ENCODE assay signal across 6 cellular contexts in the genomic region with DNA sequence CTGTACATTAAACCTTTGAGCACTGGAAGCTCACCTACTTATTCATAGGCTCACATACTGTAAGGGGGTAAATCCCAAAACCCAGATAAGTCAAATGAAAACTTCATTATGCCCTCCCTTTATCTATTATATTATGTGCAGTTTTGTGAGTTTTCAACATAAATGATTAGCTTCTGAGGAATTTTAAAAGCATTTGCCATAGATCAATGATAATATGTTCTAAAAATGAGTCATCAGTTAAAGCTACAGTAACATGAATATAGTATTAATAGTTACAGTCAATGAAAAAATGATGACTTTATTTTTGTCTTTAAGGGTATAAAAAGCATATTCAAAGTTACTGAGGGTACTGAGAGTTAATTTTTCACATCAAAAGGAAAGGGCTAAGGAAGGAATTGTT.
DNase-seq lines count a peak whose midpoint lies in the region; ATAC-seq, FAIRE-seq and TF ChIP-seq lines count a peak whose summit lies in the region.
"Not testable (repeated sequence)": the region's sequence is repeated elsewhere in the genome, so short reads cannot be mapped to it uniquely, and the experiment has no call there.

No MANE protein-coding gene starts in this region.

- peaks cover 7 to 25% of the 10 kb centered on the region in 2 experiments; a peak in 3 of 4 replicates for H3K4me1 ChIP-seq in HCT116 (ENCODE audit: control insufficient read depth in 1 of 2, insufficient read depth in 2 of 2, low read length in 2 of 2)
- not testable (repeated sequence) for H3K4me1 ChIP-seq in PC-3 (ENCODE audit: insufficient read depth, low read length); astrocyte (ENCODE audit: insufficient read depth, low read length)

- POLR2A ChIA-PET in HCT116 (lab: Charles Lee); PC-3 (lab: Charles Lee; ENCODE audit: unreplicated experiment): not testable (repeated sequence)

- not testable (repeated sequence) for TF ChIP-seq CTCF in Calu3 (IDR thresholded peaks at IDR 0.05; ENCODE audit: unreplicated experiment); HCT116 (IDR thresholded peaks at IDR 0.05 in 2 of 3, conservative IDR thresholded peaks at IDR 0.05 in 1 of 3; ENCODE audit: borderline replicate concordance in 1 of 3, insufficient read depth in 1 of 3, low read depth in 2 of 3, low read length in 2 of 3); PC-3 (conservative IDR thresholded peaks at IDR 0.05; ENCODE audit: low read depth, low read length); astrocyte (IDR thresholded peaks at IDR 0.05; ENCODE audit: insufficient read depth, low read depth, low read length); fibroblast of the aortic adventitia (IDR thresholded peaks at IDR 0.05; ENCODE audit: insufficient read depth, low read length)

- RAD21 ChIA-PET in HCT116 (lab: Charles Lee; ENCODE audit: low non-redundant PET in 1 of 2, low total read pairs in 2 of 2, uncharacterized antibody in 2 of 2, unreplicated experiment in 2 of 2) = not testable (repeated sequence)

- H3K9me3 ChIP-seq in HCT116 (ENCODE audit: control insufficient read depth in 1 of 2, insufficient read depth in 1 of 2, low read depth in 1 of 2, low read length in 2 of 2); PC-3 (ENCODE audit: low read length); astrocyte (ENCODE audit: insufficient read depth, low read depth, low read length): not testable (repeated sequence)

- not testable (repeated sequence) for FAIRE-seq in astrocyte (lab: Jason Lieb, UNC)

- not testable (repeated sequence) for H2AFZ ChIP-seq in HCT116 (ENCODE audit: low read depth, low read length, poor library complexity, severe bottlenecking); PC-3 (ENCODE audit: low read length); astrocyte (ENCODE audit: low read depth, low read length)

- not testable (repeated sequence) for H3K79me2 ChIP-seq in HCT116 (ENCODE audit: insufficient read depth, low read length); PC-3 (ENCODE audit: low read length); astrocyte (ENCODE audit: insufficient read depth, low read length)

- H3K9me2 ChIP-seq in HCT116 (ENCODE audit: insufficient read depth); PC-3 (replicated peaks; ENCODE audit: low read length): not testable (repeated sequence)

- H3K4me3 Mint-ChIP-seq in Calu3 (ENCODE audit: low read depth, unreplicated experiment); astrocyte (ENCODE audit: unreplicated experiment): not testable (repeated sequence)

- not testable (repeated sequence) for H3K27me3 Mint-ChIP-seq in Calu3 (ENCODE audit: unreplicated experiment); astrocyte (ENCODE audit: low read depth, unreplicated experiment)

- not testable (repeated sequence) for BruUV-seq in Calu3 (replicated peaks; lab: Mats Ljungman, UMichigan); HCT116 (replicated peaks; lab: Mats Ljungman, UMichigan); PC-3 (replicated peaks; lab: Mats Ljungman, UMichigan)

- 0 out of 2 replicates have a peak, but pooled peaks have one; percentile 26 for ATAC-seq in HCT116
- not testable (repeated sequence) for ATAC-seq in PC-3

- not testable (repeated sequence) for H3K4me3 ChIP-seq in HCT116 (replicated peaks in 1 of 2; ENCODE audit: low read depth in 1 of 2, low read length in 2 of 2); PC-3 (ENCODE audit: low read length); astrocyte (ENCODE audit: insufficient read depth, low read depth, low read length); fibroblast of the aortic adventitia (ENCODE audit: low read depth, low read length)

- H3K9ac ChIP-seq in HCT116 (ENCODE audit: low read length); PC-3 (ENCODE audit: low read length); astrocyte (ENCODE audit: low read length): not testable (repeated sequence)

- not testable (repeated sequence) for H4K20me1 ChIP-seq in HCT116 (ENCODE audit: insufficient read depth); PC-3 (ENCODE audit: low read length); astrocyte (ENCODE audit: insufficient read depth, low read length)

- intact Hi-C loops in Calu3 (cut with micrococcal nuclease; ENCODE audit: unreplicated experiment); HCT116 (cut with micrococcal nuclease); PC-3 (cut with micrococcal nuclease): not testable (repeated sequence)

- TF ChIP-seq POLR2A in HCT116 (IDR thresholded peaks at IDR 0.05; ENCODE audit: borderline replicate concordance, extremely low read depth, insufficient read depth, insufficient read length) = not testable (repeated sequence)

- DNase-seq in Calu3; HCT116 (ENCODE audit: low read depth, low spot score): not testable (repeated sequence)
- peak; percentile 45 for DNase-seq in PC-3
- DNase-seq in astrocyte (ENCODE audit: low read depth) = peak; percentile 32
- peak; percentile 34 for DNase-seq in fibroblast of the aortic adventitia (ENCODE audit: low read depth)
- peak; percentile 48 for DNase-seq in kidney tubule cell (ENCODE audit: low spot score)

- not testable (repeated sequence) for H3K9me3 Mint-ChIP-seq in Calu3 (ENCODE audit: low read depth, unreplicated experiment); astrocyte (ENCODE audit: unreplicated experiment)

- H3K36me3 ChIP-seq in HCT116 (ENCODE audit: control insufficient read depth in 1 of 2, insufficient read depth in 2 of 2, low read length in 2 of 2); PC-3 (ENCODE audit: low read depth, low read length); astrocyte (ENCODE audit: insufficient read depth, low read length): not testable (repeated sequence)

- not testable (repeated sequence) for H3F3A ChIP-seq in PC-3 (ENCODE audit: low read length, unreplicated experiment)

- TF ChIP-seq RAD21 in HCT116 (IDR thresholded peaks at IDR 0.05; ENCODE audit: low read depth) = not testable (repeated sequence)

- peak overlapping the region; percentile 61; the same call in 1 of the 2 replicates for H3K27ac ChIP-seq in HCT116 (ENCODE audit: low read depth, low read length)
- H3K27ac ChIP-seq in PC-3 (ENCODE audit: low read length); astrocyte (ENCODE audit: low read depth, low read length): not testable (repeated sequence)

- CTCF ChIA-PET in Calu3 (lab: Charles Lee); HCT116 (lab: Charles Lee); PC-3 (lab: Charles Lee): not testable (repeated sequence)

- H3K4me2 ChIP-seq in HCT116 (ENCODE audit: low read length) (peak overlapping the region; percentile 48), PC-3 (ENCODE audit: low read length) (0 out of 2 replicates have a peak overlapping the region, but pooled peaks have one; percentile 31), astrocyte (ENCODE audit: low read length) (peak overlapping the region; percentile 56)

- not testable (repeated sequence) for H3K27me3 ChIP-seq in HCT116 (ENCODE audit: insufficient read depth, low read length); PC-3 (ENCODE audit: low read length); astrocyte (ENCODE audit: insufficient read depth, low read length)

- H3K27ac Mint-ChIP-seq in Calu3 (ENCODE audit: unreplicated experiment) = peak overlapping the region; percentile 85
- H3K27ac Mint-ChIP-seq in astrocyte (ENCODE audit: unreplicated experiment) = not testable (repeated sequence)

- H3K36me3 Mint-ChIP-seq in Calu3 (ENCODE audit: insufficient read depth, unreplicated experiment); astrocyte (ENCODE audit: low read depth, unreplicated experiment): not testable (repeated sequence)

- not testable (repeated sequence) for H3K4me1 Mint-ChIP-seq in Calu3 (ENCODE audit: low read depth, unreplicated experiment)
- peaks cover 10% of the 10 kb centered on the region for H3K4me1 Mint-ChIP-seq in astrocyte (ENCODE audit: low read depth, unreplicated experiment)

TF ChIP-seq in HCT116, 20 proteins besides CTCF, POLR2A, EP300 and RAD21:
- TF ChIP-seq FOSL1 (IDR thresholded peaks at IDR 0.05; ENCODE audit: low read depth) = peak; percentile 50; the same call in 1 of the 2 replicates
